8 cellular contexts compared by ENCODE assay signal in genomic region chr2:199596549-199596948, GRCh38.
DNase-seq lines count a peak whose midpoint lies in the region; ATAC-seq and TF ChIP-seq lines count a peak whose summit lies in the region.

No MANE protein-coding gene starts in this region.

- no peak overlapping the region for H3K9ac ChIP-seq in OCI-LY3 (ENCODE audit: low read length)

- H4K20me1 ChIP-seq in OCI-LY3 (ENCODE audit: insufficient read depth, low read length), result no peaks in the 10 kb centered on the region

- H3K27ac ChIP-seq in OCI-LY3 (ENCODE audit: low read length) (no peak overlapping the region), foreskin keratinocyte (no peak overlapping the region), right atrium auricular region (no peak overlapping the region)

- no peak for DNase-seq in BE2C
- DNase-seq in GM20000 (ENCODE audit: low spot score), result no peak
- DNase-seq in foreskin keratinocyte, result peak; percentile 2 to 26
- no peak for DNase-seq in superior temporal gyrus (ENCODE audit: extremely low spot score)
- no peak for DNase-seq in right atrium auricular region (ENCODE audit: low spot score)
- DNase-seq in germinal center (ENCODE audit: low spot score), result no peak

- H3K36me3 ChIP-seq in BE2C, result no peaks in the 10 kb centered on the region
- H3K36me3 ChIP-seq in OCI-LY3 (replicated peaks; ENCODE audit: low read depth, low read length), result no peaks in the 10 kb centered on the region
- H3K36me3 ChIP-seq in right atrium auricular region, result no peaks in the 10 kb centered on the region

- no peak overlapping the region for H3K4me2 ChIP-seq in OCI-LY3 (ENCODE audit: low read length)

- H3K9me3 ChIP-seq in BE2C (no peaks in the 10 kb centered on the region), OCI-LY3 (ENCODE audit: insufficient read depth, low read length) (no peaks in the 10 kb centered on the region), right atrium auricular region (no peaks in the 10 kb centered on the region)

- H3K27me3 ChIP-seq in BE2C (peaks cover 10% of the 10 kb centered on the region; the same call in 1 of the 2 replicates), OCI-LY3 (ENCODE audit: low read depth, low read length) (peaks cover 15% of the 10 kb centered on the region), foreskin keratinocyte (peaks cover 5% of the 10 kb centered on the region), right atrium auricular region (no peaks in the 10 kb centered on the region)

- ATAC-seq in foreskin keratinocyte (peak; percentile 70), HG02610 (IDR thresholded peaks at IDR 0.05; ENCODE audit: unreplicated experiment) (no peak)

- H3K4me3 ChIP-seq in BE2C (ENCODE audit: low read depth, low read length) (no peak overlapping the region), OCI-LY3 (ENCODE audit: low read length) (no peak overlapping the region), right atrium auricular region (no peak overlapping the region)

- no peaks in the 10 kb centered on the region for H3K79me2 ChIP-seq in OCI-LY3 (ENCODE audit: low read length)

- H3K4me1 ChIP-seq in BE2C (no peaks in the 10 kb centered on the region), OCI-LY3 (ENCODE audit: low read length) (peaks cover 20% of the 10 kb centered on the region), foreskin keratinocyte (no peaks in the 10 kb centered on the region), right atrium auricular region (no peaks in the 10 kb centered on the region)

- H2AFZ ChIP-seq in OCI-LY3 (ENCODE audit: low read depth, low read length), result no peak overlapping the region

- TF ChIP-seq CTCF in BE2C (IDR thresholded peaks at IDR 0.05; ENCODE audit: low read depth, low read length) (peak; percentile 63), GM20000 (IDR thresholded peaks at IDR 0.05; ENCODE audit: extremely low read depth, missing control alignments) (peak; percentile 14), OCI-LY3 (IDR thresholded peaks at IDR 0.05; ENCODE audit: low read depth, low read length) (peak; percentile 70), foreskin keratinocyte (conservative IDR thresholded peaks at IDR 0.05) (peak; percentile 67), right atrium auricular region (IDR thresholded peaks at IDR 0.05) (peak in 1 of 2 donors; percentile 15)

Comparison
In these comparisons a context has a peak if more than half of its experiments do, and no peak if none do; other contexts are left out.
1. DNase-seq: peak in foreskin keratinocyte (2 of 2); none in BE2C (single experiment), GM20000 (single experiment), superior temporal gyrus (single experiment), right atrium auricular region (single experiment) and germinal center (single experiment).